ENCODE assay signal across 7 cellular contexts in the genomic region with DNA sequence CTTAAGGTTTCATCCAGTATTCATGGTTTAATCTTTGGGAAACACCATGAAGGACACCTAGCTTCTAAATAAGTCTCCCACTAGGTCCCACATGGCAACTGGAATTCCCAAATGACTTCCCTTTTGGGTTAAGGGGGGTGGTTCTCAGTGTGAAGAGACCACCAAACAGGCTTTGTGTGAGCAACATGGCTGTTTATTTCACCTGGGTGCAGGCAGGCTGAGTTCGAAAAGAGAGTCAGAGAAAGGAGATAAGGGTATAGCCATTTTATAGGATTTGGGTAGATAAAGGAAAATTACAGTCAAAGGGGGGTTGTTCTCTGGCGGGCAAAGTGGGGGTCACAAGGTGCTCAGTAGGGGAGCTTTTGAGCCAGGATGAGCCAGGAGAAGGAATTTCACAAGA. TPM values are rescaled to one million over a fixed set of nuclear protein-coding genes. Genes with fewer than 3 reads are reported as not detected.
A peak's percentile ranks its signal among the peaks of the same experiment; 100 is the strongest.
DNase-seq lines count a peak whose midpoint lies in the region; ATAC-seq, FAIRE-seq and TF ChIP-seq lines count a peak whose summit lies in the region.
"Not testable (repeated sequence)": the region's sequence is repeated elsewhere in the genome, so short reads cannot be mapped to it uniquely, and the experiment has no call there.

No MANE protein-coding gene starts in this region.

- not testable (repeated sequence) for H3K14ac ChIP-seq in H1 (ENCODE audit: insufficient read length)

- peaks cover 17% of the 10 kb centered on the region for H3K36me3 Mint-ChIP-seq in GM23338 (ENCODE audit: low read depth)
- H3K36me3 Mint-ChIP-seq in WTC11, result peaks cover 14% of the 10 kb centered on the region

- H3K4me1 Mint-ChIP-seq in GM23338 (peaks cover 63% of the 10 kb centered on the region), WTC11 (peaks cover 96% of the 10 kb centered on the region)

- H3K27ac ChIP-seq in GM23338 (ENCODE audit: low read depth) (peak overlapping the region; percentile 93), HUES6 (ENCODE audit: low read depth, low read length) (peak overlapping the region; percentile 74; the same call in 1 of the 2 replicates), mesendoderm (ENCODE audit: low read depth, low read length) (peak overlapping the region; percentile 92)
- H3K27ac ChIP-seq in HEK293 (ENCODE audit: extremely low read depth, low read depth, low read length); Karpas-422 (ENCODE audit: low read length); H1 (ENCODE audit: low read depth, low read length): not testable (repeated sequence)

- not testable (repeated sequence) for H2AK5ac ChIP-seq in H1 (ENCODE audit: low read depth, low read length)
- peak overlapping the region; percentile 85 for H2AK5ac ChIP-seq in mesendoderm (ENCODE audit: low read length)

- H2BK15ac ChIP-seq in H1 (ENCODE audit: low read length); mesendoderm (replicated peaks; ENCODE audit: low read depth): not testable (repeated sequence)

- H3K36me3 ChIP-seq in GM23338 (ENCODE audit: insufficient read depth); HEK293 (ENCODE audit: control insufficient read depth in 2 of 2, insufficient read depth in 1 of 2, low read length in 2 of 2); HUES6 (ENCODE audit: control insufficient read depth, insufficient read depth, low read length); Karpas-422 (ENCODE audit: insufficient read depth, low read length); H1 (ENCODE audit: control insufficient read depth in 2 of 4, insufficient read depth in 4 of 4, low read length in 3 of 4); mesendoderm (ENCODE audit: control insufficient read depth, insufficient read depth, low read length): not testable (repeated sequence)

- peak overlapping the region; percentile 81 for H4K91ac ChIP-seq in H1 (replicated peaks; ENCODE audit: insufficient read length, low read length)

- H3K4me1 ChIP-seq in GM23338 (ENCODE audit: insufficient read depth) (peaks cover 50% of the 10 kb centered on the region), HUES6 (ENCODE audit: control insufficient read depth, insufficient read depth, low read length) (peaks cover 52% of the 10 kb centered on the region), H1 (replicated peaks in 1 of 4; ENCODE audit: control insufficient read depth in 3 of 4, insufficient read depth in 4 of 4, low read length in 3 of 4) (peaks cover 3 to 14% (median 9%) of the 10 kb centered on the region in 4 experiments), mesendoderm (ENCODE audit: control insufficient read depth, low read depth, low read length) (peaks cover 18% of the 10 kb centered on the region)
- H3K4me1 ChIP-seq in HEK293 (ENCODE audit: control insufficient read depth, insufficient read depth, low read length); Karpas-422 (ENCODE audit: low read length): not testable (repeated sequence)

- peak overlapping the region; percentile 90; the same call in 1 of the 2 replicates for H2BK20ac ChIP-seq in H1 (ENCODE audit: low read length)

- DNase-seq in GM23338 (ENCODE audit: low spot score); WTC11 (ENCODE audit: low spot score); H1 (ENCODE audit: low read depth in 1 of 2, low spot score in 2 of 2): not testable (repeated sequence)
- peak; percentile 1 for DNase-seq in Karpas-422
- peak; percentile 72 for DNase-seq in mesendoderm

- H3K4ac ChIP-seq in H1 (replicated peaks; ENCODE audit: insufficient read length, low read depth, low read length), result not testable (repeated sequence)
- H3K4ac ChIP-seq in mesendoderm (ENCODE audit: low read depth, low read length), result peak overlapping the region; percentile 55

- not testable (repeated sequence) for H4K5ac ChIP-seq in H1 (ENCODE audit: insufficient read length, low read depth, low read length)
- H4K5ac ChIP-seq in mesendoderm (ENCODE audit: low read length), result peak overlapping the region; percentile 75

- TF ChIP-seq EP300 in H1 (IDR thresholded peaks at IDR 0.05; ENCODE audit: borderline replicate concordance in 1 of 2, low read depth in 2 of 2, low read length in 2 of 2), result not testable (repeated sequence)

- POLR2A ChIA-PET in HEK293 (lab: Yijun Ruan, JAX); WTC11 (lab: Charles Lee): not testable (repeated sequence)
- POLR2A ChIA-PET in H1 (lab: Charles Lee; ENCODE audit: partially characterized antibody), result interaction anchor here (0.8 kb wide), 1 partner anchor 18 kb away, joined by 3 read pairs; no protein-coding TSS in a partner anchor

- not testable (repeated sequence) for FAIRE-seq in H1 (lab: Jason Lieb, UNC)

- not testable (repeated sequence) for TF ChIP-seq RAD21 in H1 (IDR thresholded peaks at IDR 0.05 in 1 of 2, conservative IDR thresholded peaks at IDR 0.05 in 1 of 2; ENCODE audit: low read depth in 2 of 2, low read length in 2 of 2)

- ATAC-seq in GM23338, result not testable (repeated sequence)
- peak; percentile 27; the same call in 1 of the 2 replicates for ATAC-seq in WTC11

- H2AFZ ChIP-seq in GM23338 (peak overlapping the region; percentile 70; the same call in 1 of the 2 replicates), H1 (ENCODE audit: low read length) (peak overlapping the region; percentile 4; the same call in 1 of the 2 replicates)
- not testable (repeated sequence) for H2AFZ ChIP-seq in Karpas-422 (ENCODE audit: low read length)

- TF ChIP-seq POLR2A in H1 (IDR thresholded peaks at IDR 0.05; ENCODE audit: control extremely low read depth in 1 of 2, low read depth in 2 of 2, low read length in 2 of 2), result not testable (repeated sequence)

- H3K9me3 Mint-ChIP-seq in GM23338 (peaks cover 17% of the 10 kb centered on the region), WTC11 (peaks cover 13% of the 10 kb centered on the region)

- H3F3A ChIP-seq in GM23338 (replicated peaks; ENCODE audit: low read depth), result not testable (repeated sequence)

- H3K18ac ChIP-seq in H1 (ENCODE audit: extremely low read depth, low read length) (peak overlapping the region; percentile 48; the same call in 1 of the 2 replicates), mesendoderm (ENCODE audit: low read length) (peak overlapping the region; percentile 81)

- H3K9ac ChIP-seq in HUES6 (ENCODE audit: low read length) (peak overlapping the region; percentile 60), mesendoderm (ENCODE audit: low read length) (peak overlapping the region; percentile 41)
- H3K9ac ChIP-seq in Karpas-422 (ENCODE audit: low read length); H1 (replicated peaks in 1 of 4; ENCODE audit: extremely low read depth in 1 of 4, low read depth in 3 of 4, low read length in 3 of 4): not testable (repeated sequence)

- H2BK120ac ChIP-seq in H1 (replicated peaks; ENCODE audit: low read depth, low read length) (peak overlapping the region; percentile 83), mesendoderm (ENCODE audit: low read depth, low read length) (peak overlapping the region; percentile 75)

- not testable (repeated sequence) for H4K20me1 ChIP-seq in GM23338 (replicated peaks; ENCODE audit: insufficient read depth); Karpas-422 (ENCODE audit: insufficient read depth, low read depth, low read length); H1 (replicated peaks in 1 of 2; ENCODE audit: control insufficient read depth in 1 of 2, insufficient read depth in 2 of 2, low read length in 2 of 2)

- H2BK12ac ChIP-seq in H1 (ENCODE audit: low read depth, low read length), result 0 out of 2 replicates have a peak overlapping the region, but pooled peaks have one; percentile 12

- not testable (repeated sequence) for H3K4me3 Mint-ChIP-seq in GM23338, WTC11

- H3K27me3 ChIP-seq in GM23338 (ENCODE audit: insufficient read depth); HUES6 (ENCODE audit: control insufficient read depth, insufficient read depth, low read length); Karpas-422 (ENCODE audit: low read length); H1 (replicated peaks in 1 of 4; ENCODE audit: control insufficient read depth in 3 of 4, extremely low read depth in 1 of 4, insufficient read depth in 3 of 4, low read length in 3 of 4); mesendoderm (ENCODE audit: insufficient read depth, low read length, poor library complexity): not testable (repeated sequence)

- not testable (repeated sequence) for H3K4me3 ChIP-seq in GM23338; HEK293 (ENCODE audit: low read depth, low read length); HUES6 (ENCODE audit: low read depth, low read length); Karpas-422 (ENCODE audit: low read length); H1 (ENCODE audit: extremely low read depth in 1 of 4, insufficient read depth in 2 of 4, low read depth in 3 of 4, low read length in 4 of 4); mesendoderm (ENCODE audit: low read length)

- H3K4me2 ChIP-seq in GM23338, result peak overlapping the region; percentile 46; the same call in 1 of the 2 replicates
- not testable (repeated sequence) for H3K4me2 ChIP-seq in Karpas-422 (ENCODE audit: low read depth, low read length, poor library complexity, severe bottlenecking); H1 (ENCODE audit: insufficient read depth in 1 of 2, low read depth in 2 of 2, low read length in 2 of 2); mesendoderm (ENCODE audit: low read length)

- not testable (repeated sequence) for H3K56ac ChIP-seq in H1 (replicated peaks; ENCODE audit: insufficient read length, low read depth, low read length)
- peak overlapping the region; percentile 86 for H3K56ac ChIP-seq in mesendoderm (ENCODE audit: low read length)

- H3K23me2 ChIP-seq in H1 (ENCODE audit: low read depth, low read length), result not testable (repeated sequence)

- TF ChIP-seq CTCF in GM23338 (conservative IDR thresholded peaks at IDR 0.05; ENCODE audit: low read depth in 2 of 2); HEK293 (tag by site-specific recombination; IDR thresholded peaks at IDR 0.05); WTC11 (IDR thresholded peaks at IDR 0.05); H1 (IDR thresholded peaks at IDR 0.05; ENCODE audit: control extremely low read depth in 1 of 3, insufficient read depth in 1 of 3, low read depth in 1 of 3, low read length in 3 of 3): not testable (repeated sequence)

- H3K27ac Mint-ChIP-seq in GM23338 (peak overlapping the region; percentile 25; the same call in 1 of the 2 replicates), WTC11 (0 out of 2 replicates have a peak overlapping the region, but pooled peaks have one; percentile 73)

- H4K8ac ChIP-seq in H1 (ENCODE audit: extremely low read depth, insufficient read depth, low read length); mesendoderm (ENCODE audit: low read depth, low read length): not testable (repeated sequence)

- H3K23ac ChIP-seq in H1 (ENCODE audit: insufficient read length); mesendoderm (ENCODE audit: low read length): not testable (repeated sequence)

- not testable (repeated sequence) for H3K9me2 ChIP-seq in GM23338 (ENCODE audit: insufficient read depth); Karpas-422 (replicated peaks; ENCODE audit: insufficient read depth, low read length)

- H3K27me3 Mint-ChIP-seq in GM23338 (ENCODE audit: insufficient read depth, low read depth, poor library complexity), result not testable (repeated sequence)
- H3K27me3 Mint-ChIP-seq in WTC11 (ENCODE audit: low read depth), result peaks cover 15% of the 10 kb centered on the region

- CTCF ChIA-PET in HEK293 (lab: Yijun Ruan, JAX) (interaction anchor here (0.7 to 9.5 kb wide), 2 partner anchors 402 to 1971 kb away, joined by 3 to 202 read pairs; a partner anchor contains a TSS), WTC11 (lab: Charles Lee) (interaction anchor here (1.1 kb wide), 1 partner anchor 404 kb away, joined by 3 read pairs; no protein-coding TSS in a partner anchor), H1 (lab: Charles Lee; ENCODE audit: partially characterized antibody) (interaction anchor here (1.2 to 1.6 kb wide), 3 partner anchors 31 to 404 kb away, joined by 3 to 9 read pairs (median 7); no protein-coding TSS in a partner anchor)

- 46% methylated on average over 2 of the region's 2 CpGs; no CpG with 5 or more reads in 1 of the 2 experiments for WGBS in H1 (ENCODE audit: extremely low coverage in 1 of 2, insufficient coverage in 1 of 2, insufficient read length in 1 of 2, insufficient replicate concordance in 2 of 2, low coverage in 1 of 2, low lambda C conversion rate in 2 of 2, missing lambda C conversion rate in 1 of 2), 2 experiments
- no CpG with 5 or more reads among the region's 2 CpGs for WGBS in mesendoderm (ENCODE audit: extremely low coverage, insufficient coverage, low lambda C conversion rate)

- H3K9me3 ChIP-seq in HEK293 (ENCODE audit: control insufficient read depth, insufficient read depth, low read depth, low read length); HUES6 (ENCODE audit: control insufficient read depth, insufficient read depth, low read depth, low read length); Karpas-422 (ENCODE audit: low read length); H1 (ENCODE audit: insufficient read depth in 2 of 2, low read depth in 1 of 2, low read length in 1 of 2): not testable (repeated sequence)

- not testable (repeated sequence) for H3K79me1 ChIP-seq in H1 (ENCODE audit: low read depth, low read length); mesendoderm (ENCODE audit: low read length)

- peak overlapping the region; percentile 92; the same call in 1 of the 2 replicates for H2BK5ac ChIP-seq in H1 (ENCODE audit: low read depth, low read length)
- H2BK5ac ChIP-seq in mesendoderm (ENCODE audit: low read length), result peak overlapping the region; percentile 51

- H3K79me2 ChIP-seq in GM23338 (replicated peaks; ENCODE audit: insufficient read depth); Karpas-422 (ENCODE audit: low read length); H1 (ENCODE audit: control insufficient read depth in 1 of 2, insufficient read depth in 2 of 2, low read length in 2 of 2); mesendoderm (ENCODE audit: control insufficient read depth, insufficient read depth, low read length): not testable (repeated sequence)

RNA-seq across cellular contexts. Expression of a gene that starts 52.5 kb away (rescaled TPM):
- total RNA-seq in GM23338 (2014; rRNA removed; shearing (Covaris generic)), result 216 and 250 TPM in 2 replicates
- polyA plus RNA-seq in GM23338 (2016; fragmentation: Nextera tagmentation; extraction: Ambion mirVana), result 441 and 470 TPM in 2 replicates
- total RNA-seq in Karpas-422 (2014; rRNA removed; shearing (Covaris generic); ENCODE audit: low replicate concordance), result 8.4 and 43.1 TPM in 2 replicates
- total RNA-seq in WTC11 (2021), result 120 to 169 TPM (median 125 TPM) in 3 replicates
- total RNA-seq in H1 (2021; fragmentation: NEBNext Ultra II Directional; extraction: Animal tissue kit (Norgen Biotek cat#: 25700)), result 271 and 280 TPM in 2 replicates
- 40.0 and 99.9 TPM in 2 replicates for polyA plus RNA-seq in H1 (2011; rRNA removed)
- polyA plus RNA-seq in H1 (2011; cell fraction: cytosol; rRNA removed), result 158 TPM
- polyA plus RNA-seq in H1 (2011; cell fraction: nucleus; rRNA removed), result 10.1 TPM
- 121 to 356 TPM (median 153 TPM) in 4 replicates for polyA plus RNA-seq in H1 (2012, experiment 1 of 2)
- polyA plus RNA-seq in H1 (2012, experiment 2 of 2), result 1,071 TPM
- polyA plus RNA-seq in H1 (2013, experiment 1 of 2), result 805 TPM
- polyA plus RNA-seq in H1 (2013, experiment 2 of 2), result 862 TPM
- polyA minus RNA-seq in H1 (2011; rRNA and poly(A)+ RNA removed), result 6.2 and 6.6 TPM in 2 replicates
- 13.1 TPM for polyA minus RNA-seq in H1 (2011; cell fraction: cytosol; rRNA and poly(A)+ RNA removed)
- 28.3 TPM for polyA minus RNA-seq in H1 (2011; cell fraction: nucleus; rRNA and poly(A)+ RNA removed)
- polyA plus RNA-seq in mesendoderm (2013, experiment 1 of 2), result 903 TPM
- 897 TPM for polyA plus RNA-seq in mesendoderm (2013, experiment 2 of 2)
